Comparison of ENCODE assay signal across 1 cellular context in genomic region chr3:152302521-152303021, GRCh38.
A peak's percentile ranks its signal among the peaks of the same experiment; 100 is the strongest.
TF ChIP-seq lines count a peak whose summit lies in the region.

No MANE protein-coding gene starts in this region.

TF ChIP-seq in SK-N-SH, 30 proteins besides CTCF, POLR2A, EP300 and RAD21 (continued from another document):
- TF ChIP-seq YY1 (IDR thresholded peaks at IDR 0.05; ENCODE audit: low read depth) (peak; percentile 63; the same call in 1 of the 2 replicates), RXRA (IDR thresholded peaks at IDR 0.05; ENCODE audit: borderline replicate concordance, low read depth) (peak; percentile 27; the same call in 1 of the 2 replicates), FOXM1 (IDR thresholded peaks at IDR 0.05; ENCODE audit: low read depth) (peak; percentile 55; the same call in 1 of the 2 replicates), MEF2A (IDR thresholded peaks at IDR 0.05; ENCODE audit: borderline replicate concordance, low read depth) (peak; percentile 92), TCF12 (IDR thresholded peaks at IDR 0.05) (peak; percentile 85), NFIC (IDR thresholded peaks at IDR 0.05; ENCODE audit: borderline replicate concordance) (peak; percentile 42; the same call in 1 of the 2 replicates)
